ENCODE assay signal across 23 cellular contexts in genomic region chr16:72897707-72898106, GRCh38.
DNase-seq lines count a peak whose midpoint lies in the region; ATAC-seq, FAIRE-seq and TF ChIP-seq lines count a peak whose summit lies in the region.
"Had no signal": no experiment of that assay in that cellular context is flagged by ENCODE, and none has a peak within 500 bp of the region (broad histone marks: within the 10 kb centered on the region; RNA-seq: fewer than 3 reads in every experiment).

No MANE protein-coding gene starts in this region.

- H3K27me3 Mint-ChIP-seq in nephron (ENCODE audit: low read depth), result no peaks in the 10 kb centered on the region
- no peaks in the 10 kb centered on the region for H3K27me3 Mint-ChIP-seq in activated T-cell treated with anti-CD3 and anti-CD28 coated beads, Interleukin-2, amount 50 U/mL, for 4 hours (ENCODE audit: low read depth)
- H3K27me3 Mint-ChIP-seq: CD4-positive, alpha-beta T cell; CD8-positive, alpha-beta memory T cell had no signal

- peaks cover 68% of the 10 kb centered on the region for H3K4me1 Mint-ChIP-seq in nephron
- no peaks in the 10 kb centered on the region for H3K4me1 Mint-ChIP-seq in activated T-cell treated with anti-CD3 and anti-CD28 coated beads, Interleukin-2, amount 50 U/mL, for 4 hours (ENCODE audit: low read depth)
- H3K4me1 Mint-ChIP-seq: CD14-positive monocyte; CD8-positive, alpha-beta memory T cell had no signal

- peaks cover 17% of the 10 kb centered on the region for H3K36me3 Mint-ChIP-seq in nephron (ENCODE audit: low read depth)
- no peaks in the 10 kb centered on the region for H3K36me3 Mint-ChIP-seq in activated T-cell treated with anti-CD3 and anti-CD28 coated beads, Interleukin-2, amount 50 U/mL, for 4 hours (ENCODE audit: insufficient read depth)
- H3K36me3 Mint-ChIP-seq: CD8-positive, alpha-beta memory T cell had no signal

- peaks cover 10% of the 10 kb centered on the region for H3K79me2 ChIP-seq in HepG2 (ENCODE audit: insufficient read depth, low read length)

- WGBS in HepG2 (ENCODE audit: low lambda C conversion rate), result 97% methylated on average over 6 of the region's 6 CpGs
- WGBS in right lobe of liver (ENCODE audit: insufficient coverage, low coverage, low lambda C conversion rate, missing lambda C conversion rate), result 100% methylated on average over 6 of the region's 6 CpGs
- 97 to 98% methylated on average over 6 of the region's 6 CpGs for WGBS in sigmoid colon, 2 donors

- H4K20me1 ChIP-seq in HepG2 (ENCODE audit: insufficient read depth, low read length), result no peaks in the 10 kb centered on the region

- H3K36me3 ChIP-seq in HepG2 (replicated peaks in 1 of 2; ENCODE audit: control insufficient read depth in 1 of 2, insufficient read depth in 2 of 2, low read length in 2 of 2) (peaks cover 8 to 51% of the 10 kb centered on the region in 2 experiments; a peak in 3 of 5 replicates), right lobe of liver (no peaks in the 10 kb centered on the region), sigmoid colon (no peaks in the 10 kb centered on the region)
- H3K36me3 ChIP-seq: HAP-1 had no signal

- CTCF ChIA-PET in HepG2 (lab: Yijun Ruan, JAX; ENCODE audit: low intra/inter-chr PET ratio, low total read pairs), result no interaction called here

- no peak for ATAC-seq in HepG2
- ATAC-seq in right lobe of liver, result no peak
- ATAC-seq in activated T-cell treated with anti-CD3 and anti-CD28 coated beads, Interleukin-2, amount 50 U/mL, for 4 hours, result no peak
- ATAC-seq: A549 had no signal

- TF ChIP-seq EP300 in HepG2 (IDR thresholded peaks at IDR 0.05; ENCODE audit: low read depth in 2 of 2, low read length in 2 of 2), result no peak
- no peak for TF ChIP-seq EP300 in HepG2 (CRISPR knock-in tag; IDR thresholded peaks at IDR 0.05; ENCODE audit: borderline replicate concordance)
- TF ChIP-seq EP300 in sigmoid colon (IDR thresholded peaks at IDR 0.05), result no peak

- in situ Hi-C loops in HepG2 (cut with HindIII; ENCODE audit: extremely low pct_ligation_motif_present, low pct_unique_long_range_greater_than_20kb) (no loop called here), ACHN (cut with HindIII; ENCODE audit: low pct_ligation_motif_present, low pct_unique_long_range_greater_than_20kb, low sequenced_read_pairs) (no loop called here)

- H2AFZ ChIP-seq in HepG2 (ENCODE audit: low read length), result no peak overlapping the region

- no peak overlapping the region for H3K4me3 Mint-ChIP-seq in nephron
- H3K4me3 Mint-ChIP-seq in activated T-cell treated with anti-CD3 and anti-CD28 coated beads, Interleukin-2, amount 50 U/mL, for 4 hours, result no peak overlapping the region
- H3K4me3 Mint-ChIP-seq: CD14-positive monocyte; CD4-positive, alpha-beta T cell; CD8-positive, alpha-beta memory T cell; HFFc6 had no signal

- TF ChIP-seq POLR2A in HepG2 (IDR thresholded peaks at IDR 0.05; ENCODE audit: insufficient read depth in 1 of 2, low read depth in 2 of 2, low read length in 2 of 2), result no peak
- TF ChIP-seq POLR2A in right lobe of liver (IDR thresholded peaks at IDR 0.05), result no peak
- TF ChIP-seq POLR2A in sigmoid colon (IDR thresholded peaks at IDR 0.05), result no peak

- H3K27ac Mint-ChIP-seq in nephron, result peak overlapping the region; percentile 11 to 84 (median 52)
- H3K27ac Mint-ChIP-seq: CD4-positive, alpha-beta T cell; CD8-positive, alpha-beta memory T cell; HFFc6 had no signal

- H3K4me3 ChIP-seq in HepG2 (replicated peaks in 1 of 3; ENCODE audit: insufficient read depth in 1 of 3, low read depth in 2 of 3, low read length in 3 of 3) (no peak overlapping the region), right lobe of liver (no peak overlapping the region), sigmoid colon (no peak overlapping the region)
- H3K4me3 ChIP-seq: A549, HAP-1 had no signal

- no peak for TF ChIP-seq CTCF in HepG2 (CRISPR knock-in tag; IDR thresholded peaks at IDR 0.05)
- no peak for TF ChIP-seq CTCF in right lobe of liver (IDR thresholded peaks at IDR 0.05)
- TF ChIP-seq CTCF in nephron (IDR thresholded peaks at IDR 0.05; ENCODE audit: unreplicated experiment in 3 of 3), result no peak
- no peak for TF ChIP-seq CTCF in sigmoid colon (IDR thresholded peaks at IDR 0.05)

- no TSS peak for BruUV-seq in HepG2 (replicated peaks; lab: Mats Ljungman, UMichigan)

- no peak overlapping the region for H3K27ac ChIP-seq in HepG2 (ENCODE audit: extremely low read length, insufficient read depth, low read length)
- no peak overlapping the region for H3K27ac ChIP-seq in right lobe of liver
- H3K27ac ChIP-seq in sigmoid colon, result no peak overlapping the region
- H3K27ac ChIP-seq: A549 had no signal

- intact Hi-C loops in HepG2 (cut with micrococcal nuclease; ENCODE audit: unreplicated experiment), result no loop called here
- intact Hi-C loops in right lobe of liver (cut with DNase I), result no loop called here
- intact Hi-C loops in sigmoid colon (cut with DNase I), result no loop called here

- POLR2A ChIA-PET in HepG2 (lab: Yijun Ruan, JAX), result no interaction called here

- H3K4me1 ChIP-seq in HepG2 (ENCODE audit: insufficient read depth, low read length) (peaks cover 35% of the 10 kb centered on the region), right lobe of liver (peaks cover 0 to 6% (median 0%) of the 10 kb centered on the region in 4 donors), sigmoid colon (peaks cover 0 to 23% (median 10%) of the 10 kb centered on the region in 4 donors)
- H3K4me1 ChIP-seq: A549, HAP-1 had no signal

- H3K9me3 Mint-ChIP-seq in nephron, result no peaks in the 10 kb centered on the region
- H3K9me3 Mint-ChIP-seq in activated T-cell treated with anti-CD3 and anti-CD28 coated beads, Interleukin-2, amount 50 U/mL, for 4 hours, result no peaks in the 10 kb centered on the region
- H3K9me3 Mint-ChIP-seq: CD14-positive monocyte; CD4-positive, alpha-beta T cell; HFFc6 had no signal

- no peak for FAIRE-seq in HepG2 (lab: Jason Lieb, UNC)
- FAIRE-seq: A549, GM12891, GM18507, H54 had no signal

- DNase-seq in HepG2 (ENCODE audit: low spot score), result no peak
- no peak for DNase-seq in right lobe of liver
- DNase-seq in NCI-H69 (lab: John Stamatoyannopoulos, UW), result peak; percentile 1
- peak; percentile 15 for DNase-seq in sigmoid colon
- no peak for DNase-seq in pons (ENCODE audit: low spot score)
- no peak for DNase-seq in ACHN
- no peak for DNase-seq in activated T-cell treated with anti-CD3 and anti-CD28 coated beads, Interleukin-2, amount 50 U/mL, for 4 hours
- DNase-seq: 8988T; Calu3; CD4-positive, alpha-beta T cell; CD8-positive, alpha-beta memory T cell; DMS53; DMS79 treated with DMSO at 0.1 percent for 48 hours; GF-D8; GOT3; HFFc6 had no signal

- H3K9ac ChIP-seq in HepG2 (ENCODE audit: insufficient read depth, low read depth, low read length), result no peak overlapping the region

- H3K27me3 ChIP-seq in HepG2 (ENCODE audit: control insufficient read depth in 1 of 2, insufficient read depth in 2 of 2, low read length in 2 of 2), result no peaks in the 10 kb centered on the region
- no peaks in the 10 kb centered on the region for H3K27me3 ChIP-seq in right lobe of liver
- no peaks in the 10 kb centered on the region for H3K27me3 ChIP-seq in sigmoid colon

- no peak overlapping the region for H3K4me2 ChIP-seq in HepG2 (ENCODE audit: low read depth, low read length)
- H3K4me2 ChIP-seq: A549 had no signal

- no peak for TF ChIP-seq RAD21 in HepG2 (CRISPR knock-in tag; IDR thresholded peaks at IDR 0.05)

- no peaks in the 10 kb centered on the region for H3K9me3 ChIP-seq in HepG2 (ENCODE audit: low read length)
- no peaks in the 10 kb centered on the region for H3K9me3 ChIP-seq in right lobe of liver
- no peaks in the 10 kb centered on the region for H3K9me3 ChIP-seq in sigmoid colon
- H3K9me3 ChIP-seq: A549, HAP-1 had no signal

TF ChIP-seq in HepG2, 621 proteins besides CTCF, POLR2A, EP300 and RAD21 (continues in another document):
- TF ChIP-seq ZNF20 (CRISPR knock-in tag; IDR thresholded peaks at IDR 0.05) (no peak), BHLHE40 (IDR thresholded peaks at IDR 0.05; ENCODE audit: low read length) (no peak), ZNF691 (CRISPR knock-in tag; IDR thresholded peaks at IDR 0.05; ENCODE audit: borderline replicate concordance, low read depth) (no peak), SP140L (CRISPR knock-in tag; IDR thresholded peaks at IDR 0.05; ENCODE audit: borderline replicate concordance) (no peak), PRMT3 (CRISPR knock-in tag; IDR thresholded peaks at IDR 0.05; ENCODE audit: borderline replicate concordance, low read depth) (no peak), ZBTB14 (CRISPR knock-in tag; IDR thresholded peaks at IDR 0.05) (no peak), ZBTB33 (CRISPR knock-in tag; IDR thresholded peaks at IDR 0.05) (peak; percentile 67), HNF4A (CRISPR knock-in tag; IDR thresholded peaks at IDR 0.05) (peak; percentile 25; the same call in 1 of the 2 replicates), NR1H2 (CRISPR knock-in tag; IDR thresholded peaks at IDR 0.05; ENCODE audit: borderline replicate concordance, low read depth) (no peak)

Comparison
In these comparisons a context has a peak if more than half of its experiments do, and no peak if none do; other contexts are left out.
1. DNase-seq: peak in NCI-H69 (single experiment) and sigmoid colon (single experiment); none in HepG2 (single experiment), right lobe of liver (0 of 3), pons (single experiment), ACHN (single experiment) and activated T-cell treated with anti-CD3 and anti-CD28 coated beads, Interleukin-2, amount 50 U/mL, for 4 hours (single experiment).